Comparison of ENCODE assay signal across 19 cellular contexts in the genomic region with DNA sequence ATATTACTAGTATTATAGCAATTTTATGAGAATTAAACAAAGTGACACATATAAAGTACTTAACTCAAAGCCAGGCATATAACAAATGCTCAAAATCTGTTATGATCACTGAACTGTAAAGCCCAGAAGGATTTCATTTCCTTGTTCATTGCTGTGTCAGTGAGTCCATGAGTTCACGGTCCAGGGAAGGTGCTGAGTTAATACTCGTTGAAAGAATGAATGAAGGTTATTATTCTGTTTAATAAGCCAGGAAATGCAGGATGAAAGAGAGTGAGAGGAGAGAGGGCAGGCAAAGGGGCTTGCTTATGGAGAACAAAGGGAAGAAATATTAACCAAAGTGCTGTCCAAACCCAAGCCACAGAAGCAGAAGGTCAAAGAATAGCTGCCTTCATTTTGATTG. TPM values are rescaled to one million over a fixed set of nuclear protein-coding genes. Genes with fewer than 3 reads are reported as not detected.
DNase-seq lines count a peak whose midpoint lies in the region; ATAC-seq, FAIRE-seq and TF ChIP-seq lines count a peak whose summit lies in the region.
"Had no signal": no experiment of that assay in that cellular context is flagged by ENCODE, and none has a peak within 500 bp of the region (broad histone marks: within the 10 kb centered on the region; RNA-seq: fewer than 3 reads in every experiment).

No MANE protein-coding gene starts in this region.

- H3K36me3 ChIP-seq in GM12878 (ENCODE audit: control insufficient read depth in 2 of 2, insufficient read depth in 2 of 2, low read length in 1 of 2) (no peaks in the 10 kb centered on the region), neuronal stem cell (replicated peaks in 1 of 2; ENCODE audit: control insufficient read depth in 2 of 2, insufficient read depth in 2 of 2, low read length in 2 of 2) (no peaks in the 10 kb centered on the region), endodermal cell (ENCODE audit: control insufficient read depth, insufficient read depth, low read length) (no peaks in the 10 kb centered on the region)
- H3K36me3 ChIP-seq: heart right ventricle, thyroid gland had no signal

- no peaks in the 10 kb centered on the region for H4K20me1 ChIP-seq in GM12878 (ENCODE audit: control insufficient read depth, insufficient read depth)

- H2BK5ac ChIP-seq in neuronal stem cell (ENCODE audit: low read length) = no peak overlapping the region

- in situ Hi-C loops in GM12878 (cut with MboI) = loop anchor here (5.0 kb wide), 1 partner anchor 226 kb away; no protein-coding TSS in a partner anchor

- no peak for TF ChIP-seq RAD21 in GM12878 (IDR thresholded peaks at IDR 0.05; ENCODE audit: insufficient read depth, low read depth, low read length)

- no peak overlapping the region for H3K14ac ChIP-seq in neuronal stem cell (ENCODE audit: low read length)

- no peak for TF ChIP-seq EP300 in GM12878 (IDR thresholded peaks at IDR 0.05; ENCODE audit: borderline replicate concordance in 1 of 2, control insufficient read depth in 1 of 2, low read depth in 2 of 2, low read length in 2 of 2)

- no peak overlapping the region for H2AK5ac ChIP-seq in neuronal stem cell (ENCODE audit: low read depth, low read length)

- H3K9ac ChIP-seq in GM12878 (ENCODE audit: control insufficient read depth, insufficient read depth, low read length) = peak overlapping the region; percentile 10; the same call in 1 of the 2 replicates
- no peak overlapping the region for H3K9ac ChIP-seq in neuronal stem cell (ENCODE audit: low read depth, low read length, poor library complexity)
- H3K9ac ChIP-seq in endodermal cell (ENCODE audit: extremely low read depth, low read length, poor library complexity, severe bottlenecking) = no peak overlapping the region

- DNase-seq in NCI-H1092 treated with DMSO at 0.1 percent for 48 hours (lab: John Stamatoyannopoulos, UW) = peak; percentile 10
- no peak for DNase-seq in NCI-H1092 (lab: John Stamatoyannopoulos, UW)
- DNase-seq in GM18507 (ENCODE audit: extremely low spot score, insufficient read length, low read depth) = no peak
- peak; percentile 20 for DNase-seq in GM12878 (ENCODE audit: low read depth, low spot score)
- DNase-seq in neuronal stem cell (ENCODE audit: low spot score) = no peak
- no peak for DNase-seq in endodermal cell
- DNase-seq in LoVo (ENCODE audit: low spot score) = no peak
- DNase-seq: activated CD4-positive, alpha-beta T cell treated with anti-CD3 and anti-CD28 coated beads, Interleukin-2, amount 50 U/mL, for 48 hours; activated T-cell treated with anti-CD3 and anti-CD28 coated beads for 4 hours; effector memory CD4-positive, alpha-beta T cell; heart right ventricle; immature natural killer cell; SHP77 treated with DMSO at 0.1 percent for 48 hours; thyroid gland had no signal

- H3K4ac ChIP-seq in neuronal stem cell (ENCODE audit: low read length) = no peak overlapping the region

- no peak for TF ChIP-seq POLR2A in GM12878 (IDR thresholded peaks at IDR 0.05; ENCODE audit: low read depth, low read length)

- no peaks in the 10 kb centered on the region for H3K36me3 Mint-ChIP-seq in endodermal cell (ENCODE audit: low read depth)
- H3K36me3 Mint-ChIP-seq: activated naive CD4-positive, alpha-beta T cell treated with anti-CD3 and anti-CD28 coated beads, Interleukin-2, amount 50 U/mL, for 24 hours; CD14-positive monocyte; immature natural killer cell; natural killer cell treated with Interleukin-12 subunit alpha and Interleukin-12 subunit beta and Interleukin-15 and Interleukin-18, amount 100 ng/mL, for 72 hours had no signal

- no peak overlapping the region for H4K91ac ChIP-seq in neuronal stem cell (ENCODE audit: low read depth, low read length, poor library complexity)

- H3K4me1 Mint-ChIP-seq in endodermal cell = peaks cover 33% of the 10 kb centered on the region

- intact Hi-C loops in GM12878 (cut with micrococcal nuclease; ENCODE audit: unreplicated experiment) = loop anchor here (2.0 to 10.0 kb wide), 3 partner anchors 48 to 474 kb away; partner anchors contain the start of gene TDG

- no peak overlapping the region for H3K27ac Mint-ChIP-seq in endodermal cell
- H3K27ac Mint-ChIP-seq: activated naive CD4-positive, alpha-beta T cell treated with anti-CD3 and anti-CD28 coated beads, Interleukin-2, amount 50 U/mL, for 24 hours; CD14-positive monocyte had no signal

- POLR2A ChIA-PET in GM12878 (lab: Charles Lee) = interaction anchor here (5.8 kb wide), 1 partner anchor 46 kb away, joined by 73 read pairs; the partner anchor contains the start of gene HSP90B1

- H3K4me2 ChIP-seq in GM12878 (ENCODE audit: control insufficient read depth, insufficient read depth) (peak overlapping the region; percentile 12), neuronal stem cell (ENCODE audit: insufficient read depth, low read length, poor library complexity, severe bottlenecking) (no peak overlapping the region)

- WGBS in GM12878 (ENCODE audit: insufficient coverage, insufficient replicate concordance, low lambda C conversion rate, missing lambda C conversion rate) = 15% methylated on average over 2 of the region's 2 CpGs
- WGBS in neuronal stem cell (ENCODE audit: extremely low coverage in 2 of 2, insufficient read length in 2 of 2, insufficient replicate concordance in 1 of 2), 2 donors = no CpG with 5 or more reads among the region's 2 CpGs
- WGBS in endodermal cell (ENCODE audit: insufficient coverage in 1 of 2, insufficient read length in 1 of 2), 2 experiments = 93 to 95% methylated on average over 2 of the region's 2 CpGs

- H2AFZ ChIP-seq in GM12878 (ENCODE audit: control insufficient read depth, low read depth, low read length) (peak overlapping the region; percentile 13; the same call in 1 of the 2 replicates), neuronal stem cell (ENCODE audit: low read length) (peak overlapping the region; percentile 76)

- TF ChIP-seq CTCF in GM12878 (IDR thresholded peaks at IDR 0.05 in 2 of 3, conservative IDR thresholded peaks at IDR 0.05 in 1 of 3; ENCODE audit: control insufficient read depth in 2 of 3, extremely low read depth in 1 of 3, insufficient read depth in 1 of 3, low read depth in 3 of 3, low read length in 3 of 3) (no peak), endodermal cell (conservative IDR thresholded peaks at IDR 0.05) (no peak)

- no peaks in the 10 kb centered on the region for H3K79me2 ChIP-seq in GM12878 (ENCODE audit: control insufficient read depth, insufficient read depth, low read length)

- H4K8ac ChIP-seq in neuronal stem cell (ENCODE audit: low read depth, low read length) = no peak overlapping the region

- CTCF ChIA-PET in GM12878 (lab: Yijun Ruan, JAX) = interaction anchor here (0.8 to 10.6 kb wide), 8 partner anchors 44 to 476 kb away, joined by 3 to 239 read pairs (median 4); no protein-coding TSS in a partner anchor

- H3K23ac ChIP-seq in neuronal stem cell (ENCODE audit: low read depth, low read length, poor library complexity) = no peak overlapping the region

- RAD21 ChIA-PET in GM12878 (lab: Charles Lee; ENCODE audit: unreplicated experiment) = interaction anchor here (0.6 to 7.0 kb wide), 6 partner anchors 46 to 255 kb away, joined by 3 to 121 read pairs (median 6); partner anchors contain the start of gene HSP90B1

- no peak overlapping the region for H3K18ac ChIP-seq in neuronal stem cell (ENCODE audit: low read length)

- H3K79me1 ChIP-seq in neuronal stem cell (ENCODE audit: low read depth, low read length) = no peaks in the 10 kb centered on the region

- peak; percentile 64 for FAIRE-seq in GM18507 (lab: Jason Lieb, UNC)
- no peak for FAIRE-seq in GM12878 (lab: Jason Lieb, UNC)
- FAIRE-seq: astrocyte had no signal

- H2BK12ac ChIP-seq in neuronal stem cell (ENCODE audit: low read length) = no peak overlapping the region

- no peak overlapping the region for H3K4me3 Mint-ChIP-seq in endodermal cell
- H3K4me3 Mint-ChIP-seq: activated naive CD4-positive, alpha-beta T cell treated with anti-CD3 and anti-CD28 coated beads, Interleukin-2, amount 50 U/mL, for 24 hours; CD14-positive monocyte; immature natural killer cell had no signal

- H3K27ac ChIP-seq in GM12878 (ENCODE audit: control insufficient read depth, insufficient read depth) (peak overlapping the region; percentile 77), neuronal stem cell (replicated peaks; ENCODE audit: low read length) (no peak overlapping the region), endodermal cell (ENCODE audit: low read depth, low read length) (no peak overlapping the region)
- H3K27ac ChIP-seq: heart right ventricle, thyroid gland had no signal

- BruUV-seq in GM12878 (replicated peaks; lab: Mats Ljungman, UMichigan) = no TSS peak

- no peaks in the 10 kb centered on the region for H3K9me3 Mint-ChIP-seq in endodermal cell
- H3K9me3 Mint-ChIP-seq: activated naive CD4-positive, alpha-beta T cell treated with anti-CD3 and anti-CD28 coated beads, Interleukin-2, amount 50 U/mL, for 24 hours; immature natural killer cell; natural killer cell treated with Interleukin-12 subunit alpha and Interleukin-12 subunit beta and Interleukin-15 and Interleukin-18, amount 100 ng/mL, for 72 hours had no signal

- H3K4me3 ChIP-seq in GM12878 = no peak overlapping the region
- no peak overlapping the region for H3K4me3 ChIP-seq in neuronal stem cell (ENCODE audit: low read length in 2 of 2)
- no peak overlapping the region for H3K4me3 ChIP-seq in endodermal cell (ENCODE audit: low read length)
- H3K4me3 ChIP-seq: heart right ventricle, thyroid gland had no signal

- H3K27me3 ChIP-seq in GM12878 (replicated peaks in 1 of 2; ENCODE audit: control insufficient read depth in 2 of 2, insufficient read depth in 2 of 2, low read length in 1 of 2) (no peaks in the 10 kb centered on the region), neuronal stem cell (ENCODE audit: control insufficient read depth in 3 of 3, insufficient read depth in 3 of 3, low read depth in 1 of 3, low read length in 3 of 3) (no peaks in the 10 kb centered on the region), endodermal cell (ENCODE audit: control insufficient read depth, insufficient read depth, low read length, poor library complexity, severe bottlenecking) (no peaks in the 10 kb centered on the region)
- H3K27me3 ChIP-seq: heart right ventricle, thyroid gland had no signal

- peaks cover 35% of the 10 kb centered on the region for H3K4me1 ChIP-seq in GM12878 (ENCODE audit: control insufficient read depth, insufficient read depth, low read length)
- peaks cover 0 to 15% of the 10 kb centered on the region in 2 donors for H3K4me1 ChIP-seq in neuronal stem cell (ENCODE audit: control insufficient read depth in 2 of 2, insufficient read depth in 1 of 2, low read depth in 1 of 2, low read length in 2 of 2)
- peaks cover 8% of the 10 kb centered on the region for H3K4me1 ChIP-seq in endodermal cell (ENCODE audit: control insufficient read depth, insufficient read depth, low read length)
- H3K4me1 ChIP-seq: heart right ventricle had no signal

- SMC1A ChIA-PET in GM12878 (lab: Charles Lee; ENCODE audit: uncharacterized antibody, unreplicated experiment) = interaction anchor here (0.9 to 7.3 kb wide), 9 partner anchors 29 to 461 kb away, joined by 3 to 125 read pairs (median 4); partner anchors contain the start of gene HSP90B1

- H2BK120ac ChIP-seq in neuronal stem cell (ENCODE audit: low read depth, low read length) = no peak overlapping the region

- no peak overlapping the region for H2BK15ac ChIP-seq in neuronal stem cell (ENCODE audit: low read length)

- H3K9me3 ChIP-seq in GM12878 (replicated peaks; ENCODE audit: control insufficient read depth, insufficient read depth, low read length) (no peaks in the 10 kb centered on the region), neuronal stem cell (replicated peaks in 1 of 2; ENCODE audit: control insufficient read depth in 2 of 2, insufficient read depth in 1 of 2, low read depth in 1 of 2, low read length in 2 of 2) (no peaks in the 10 kb centered on the region), endodermal cell (ENCODE audit: control insufficient read depth, low read length) (no peaks in the 10 kb centered on the region)
- H3K9me3 ChIP-seq: heart right ventricle, thyroid gland had no signal

- H3K27me3 Mint-ChIP-seq in endodermal cell (ENCODE audit: insufficient read depth) = peaks cover 1% of the 10 kb centered on the region
- H3K27me3 Mint-ChIP-seq: activated naive CD4-positive, alpha-beta T cell treated with anti-CD3 and anti-CD28 coated beads, Interleukin-2, amount 50 U/mL, for 24 hours; natural killer cell treated with Interleukin-12 subunit alpha and Interleukin-12 subunit beta and Interleukin-15 and Interleukin-18, amount 100 ng/mL, for 72 hours had no signal

- ATAC-seq in GM12878 (peak; percentile 59), GM18519 (IDR thresholded peaks at IDR 0.05; ENCODE audit: low FRiP score, unreplicated experiment) (no peak)
- ATAC-seq: heart right ventricle had no signal

RNA-seq across cellular contexts. Expression of gene NT5DC3, which starts 40.2 kb away (rescaled TPM):
- total RNA-seq in GM12878 (2013; cell fraction: nucleolus; rRNA removed) = 13.1 and 16.1 TPM in 2 replicates
- total RNA-seq in GM12878 (2014; rRNA removed) (8.1 and 9.8 TPM in 2 replicates), GM12878 (2014; rRNA removed; fragmentation: Illumina TruSeq; extraction: Trizol) (7.3 and 8.2 TPM in 2 replicates), GM12878 (2021) (10.0 and 10.1 TPM in 2 replicates), endodermal cell (10 to 100 TPM; 24.2 to 28.3 TPM)
- polyA plus RNA-seq in GM12878 (2011; ENCODE audit: low read depth) = 2.4 TPM
- polyA plus RNA-seq in GM12878 (2011; rRNA removed) (2.5 and 2.6 TPM in 2 replicates), GM12878 (2014; fragmentation: Illumina TruSeq; extraction: Trizol) (4.2 and 5.2 TPM in 2 replicates), GM12878 (2014; fragmentation: Nextera tagmentation; extraction: Ambion mirVana) (10 to 100 TPM in 1 of 2 experiments, 1 to 10 TPM in 1; 2.0 to 12.4 TPM), GM12878 (2014; rRNA removed) (5.1 and 5.4 TPM in 2 replicates), GM12878 (2016; fragmentation: Nextera tagmentation; extraction: Ambion mirVana) (1 to 10 TPM; 4.8 to 6.6 TPM)
- 2.2 and 2.8 TPM in 2 replicates for polyA plus RNA-seq in GM12878 (2011; cell fraction: cytosol; rRNA removed)
- polyA plus RNA-seq in GM12878 (2011; cell fraction: nucleus; rRNA removed) = 2.7 and 3.3 TPM in 2 replicates
- polyA plus RNA-seq in GM12878 (2012) = 1.8 and 2.5 TPM in 2 replicates
- 7.1 and 8.9 TPM in 2 replicates for polyA minus RNA-seq in GM12878 (2011; rRNA and poly(A)+ RNA removed)
- polyA minus RNA-seq in GM12878 (2011; cell fraction: cytosol; rRNA and poly(A)+ RNA removed) = 2.3 and 3.7 TPM in 2 replicates
- polyA minus RNA-seq in GM12878 (2011; cell fraction: nucleus; rRNA and poly(A)+ RNA removed) = 2.5 and 4.0 TPM in 2 replicates
- 2.2 TPM for polyA plus RNA-seq in neuronal stem cell (2013, experiment 1 of 2)
- polyA plus RNA-seq in neuronal stem cell (2013, experiment 2 of 2) = 2.2 TPM
- polyA plus RNA-seq in endodermal cell (2013, experiment 1 of 2) = 3.9 TPM
- 3.7 TPM for polyA plus RNA-seq in endodermal cell (2013, experiment 2 of 2)

RNA-seq across cellular contexts. Expression of gene HSP90B1, which starts 48.9 kb away (rescaled TPM):
- 492 and 493 TPM in 2 replicates for total RNA-seq in GM12878 (2013; cell fraction: nucleolus; rRNA removed)
- 298 and 306 TPM in 2 replicates for total RNA-seq in GM12878 (2014; rRNA removed)
- 644 and 702 TPM in 2 replicates for total RNA-seq in GM12878 (2014; rRNA removed; fragmentation: Illumina TruSeq; extraction: Trizol)
- 511 and 557 TPM in 2 replicates for total RNA-seq in GM12878 (2021)
- polyA plus RNA-seq in GM12878 (2011; ENCODE audit: low read depth) = 428 TPM
- 443 and 639 TPM in 2 replicates for polyA plus RNA-seq in GM12878 (2011; rRNA removed)
- 135 and 136 TPM in 2 replicates for polyA plus RNA-seq in GM12878 (2011; cell fraction: cytosol; rRNA removed)
- polyA plus RNA-seq in GM12878 (2011; cell fraction: nucleus; rRNA removed) = 477 and 595 TPM in 2 replicates
- polyA plus RNA-seq in GM12878 (2012) = 568 and 601 TPM in 2 replicates
- 715 and 780 TPM in 2 replicates for polyA plus RNA-seq in GM12878 (2014; fragmentation: Illumina TruSeq; extraction: Trizol)
- 100 to 1,000 TPM; 254 to 414 TPM for polyA plus RNA-seq in GM12878 (2014; fragmentation: Nextera tagmentation; extraction: Ambion mirVana)
- 495 and 564 TPM in 2 replicates for polyA plus RNA-seq in GM12878 (2014; rRNA removed)
- 100 to 1,000 TPM; 936 to 968 TPM for polyA plus RNA-seq in GM12878 (2016; fragmentation: Nextera tagmentation; extraction: Ambion mirVana)
- 148 and 211 TPM in 2 replicates for polyA minus RNA-seq in GM12878 (2011; rRNA and poly(A)+ RNA removed)
- polyA minus RNA-seq in GM12878 (2011; cell fraction: cytosol; rRNA and poly(A)+ RNA removed) = 90.8 and 99.4 TPM in 2 replicates
- 145 and 205 TPM in 2 replicates for polyA minus RNA-seq in GM12878 (2011; cell fraction: nucleus; rRNA and poly(A)+ RNA removed)
- polyA plus RNA-seq in neuronal stem cell (2013, experiment 1 of 2) = 312 TPM
- 308 TPM for polyA plus RNA-seq in neuronal stem cell (2013, experiment 2 of 2)
- total RNA-seq in endodermal cell = 1,000 to 10,000 TPM; 1,047 to 1,509 TPM
- 642 TPM for polyA plus RNA-seq in endodermal cell (2013, experiment 1 of 2)
- polyA plus RNA-seq in endodermal cell (2013, experiment 2 of 2) = 723 TPM

Comparison
In these comparisons a context has a peak if more than half of its experiments do, and no peak if none do; other contexts are left out.
1. DNase-seq: peak in NCI-H1092 treated with DMSO at 0.1 percent for 48 hours (single experiment) and GM12878 (single experiment); none in NCI-H1092 (single experiment), GM18507 (single experiment), neuronal stem cell (single experiment), endodermal cell (single experiment) and LoVo (single experiment).